ENCODE assay signal across 26 cellular contexts in the genomic region with DNA sequence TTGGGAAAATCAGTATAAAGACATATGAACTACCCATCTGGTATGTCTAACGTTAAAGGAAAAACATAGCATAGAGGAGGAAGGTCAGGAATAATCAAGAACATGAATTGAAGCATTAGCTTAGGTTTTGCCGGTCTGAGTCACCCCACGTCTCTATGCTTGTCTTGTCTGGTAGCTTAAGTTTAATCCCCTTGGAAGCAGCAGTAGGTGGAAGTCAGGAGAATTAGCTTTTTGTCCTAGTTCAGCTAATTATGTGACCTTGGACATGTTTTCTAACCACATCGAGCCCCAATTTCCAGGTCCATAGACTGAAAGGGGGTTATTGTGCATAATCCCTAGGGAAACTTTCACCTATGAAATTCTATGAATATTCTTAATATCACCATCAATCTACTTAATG.
DNase-seq lines count a peak whose midpoint lies in the region; ATAC-seq and TF ChIP-seq lines count a peak whose summit lies in the region.
"Had no signal": no experiment of that assay in that cellular context is flagged by ENCODE, and none has a peak within 500 bp of the region (broad histone marks: within the 10 kb centered on the region; RNA-seq: fewer than 3 reads in every experiment).

No MANE protein-coding gene starts in this region.

- H3K18ac ChIP-seq in mesendoderm (ENCODE audit: low read length), result no peak overlapping the region

- peaks cover 2% of the 10 kb centered on the region for H3K4me1 ChIP-seq in mesendoderm (ENCODE audit: control insufficient read depth, low read depth, low read length)
- peaks cover 0 to 22% of the 10 kb centered on the region in 2 experiments; a peak in 2 of 4 replicates for H3K4me1 ChIP-seq in SK-N-SH (ENCODE audit: control insufficient read depth in 1 of 2, insufficient read depth in 2 of 2, low read depth in 1 of 2, low read length in 1 of 2)
- no peaks in the 10 kb centered on the region for H3K4me1 ChIP-seq in A673 (ENCODE audit: insufficient read depth, low read length, poor library complexity, severe bottlenecking)
- H3K4me1 ChIP-seq: BLaER1, Caco-2 had no signal

- H3K79me2 ChIP-seq in mesendoderm (ENCODE audit: control insufficient read depth, insufficient read depth, low read length) (no peaks in the 10 kb centered on the region), SK-N-SH (ENCODE audit: insufficient read depth) (no peaks in the 10 kb centered on the region)

- H3K9me2 ChIP-seq in SK-N-SH, result no peaks in the 10 kb centered on the region

- ATAC-seq in GM19023 (IDR thresholded peaks at IDR 0.05; ENCODE audit: unreplicated experiment), result no peak
- ATAC-seq: GM12878, HepG2 had no signal

- H3K27me3 ChIP-seq in mesendoderm (ENCODE audit: insufficient read depth, low read length, poor library complexity) (no peaks in the 10 kb centered on the region), SK-N-SH (ENCODE audit: insufficient read depth) (no peaks in the 10 kb centered on the region), A673 (replicated peaks; ENCODE audit: insufficient read depth, low read depth, low read length, poor library complexity) (no peaks in the 10 kb centered on the region)
- H3K27me3 ChIP-seq: BLaER1 had no signal

- no peak overlapping the region for H4K8ac ChIP-seq in mesendoderm (ENCODE audit: low read depth, low read length)

- no peaks in the 10 kb centered on the region for H3K36me3 ChIP-seq in mesendoderm (ENCODE audit: control insufficient read depth, insufficient read depth, low read length)
- no peaks in the 10 kb centered on the region for H3K36me3 ChIP-seq in SK-N-SH (replicated peaks in 1 of 2; ENCODE audit: control insufficient read depth in 1 of 2, insufficient read depth in 2 of 2, low read length in 1 of 2)
- no peaks in the 10 kb centered on the region for H3K36me3 ChIP-seq in A673 (ENCODE audit: insufficient read depth, low read length, poor library complexity, severe bottlenecking)
- H3K36me3 ChIP-seq: BLaER1 had no signal

- no TSS peak for BruUV-seq in A673 (replicated peaks; lab: Mats Ljungman, UMichigan)

- TF ChIP-seq RAD21 in SK-N-SH (IDR thresholded peaks at IDR 0.05; ENCODE audit: low read length), result no peak

- H3K79me1 ChIP-seq in mesendoderm (ENCODE audit: low read length), result no peaks in the 10 kb centered on the region

- H3K4ac ChIP-seq in mesendoderm (ENCODE audit: low read depth, low read length), result no peak overlapping the region

- H3K4me3 ChIP-seq in mesendoderm (ENCODE audit: low read length) (no peak overlapping the region), SK-N-SH (ENCODE audit: low read depth in 2 of 2, low read length in 1 of 2) (no peak overlapping the region), A673 (ENCODE audit: low read depth, low read length, poor library complexity, severe bottlenecking) (no peak overlapping the region)
- H3K4me3 ChIP-seq: BLaER1, GM12878, GM23248 had no signal

- CTCF ChIA-PET in SK-N-SH (lab: Yijun Ruan, JAX), result interaction anchor here (0.9 to 1.6 kb wide), 4 partner anchors 8 to 129 kb away, joined by 3 to 6 read pairs (median 3); no protein-coding TSS in a partner anchor
- CTCF ChIA-PET in A673 (lab: Charles Lee), result no interaction called here

- H2AFZ ChIP-seq in SK-N-SH (ENCODE audit: low read depth), result no peak overlapping the region
- H2AFZ ChIP-seq: GM23248 had no signal

- DNase-seq in NCI-H82 (lab: John Stamatoyannopoulos, UW) (peak; percentile 88), amniotic stem cell (lab: John Stamatoyannopoulos, UW) (peak; percentile 33), non-pigmented ciliary epithelial cell (ENCODE audit: low read depth) (peak; percentile 32), mesendoderm (no peak), SK-N-SH (no peak), A673 (ENCODE audit: low spot score) (no peak)
- DNase-seq: ACHN; Caco-2; CD4-positive, alpha-beta T cell; DND-41; GM23248; H9; KBM-7; MM.1S; NCI-H1048; NCI-H1436; NCI-H1930; NCI-H510A; NCI-H774; OCI-M1; Right ventricle myocardium superior had no signal

- H4K20me1 ChIP-seq in SK-N-SH (ENCODE audit: insufficient read depth), result no peaks in the 10 kb centered on the region
- H4K20me1 ChIP-seq: BLaER1 had no signal

- H3K27ac ChIP-seq in mesendoderm (ENCODE audit: low read depth, low read length) (no peak overlapping the region), SK-N-SH (ENCODE audit: low read depth in 2 of 2, low read length in 1 of 2) (peak overlapping the region in 1 of 2 experiments; percentile 74; a peak in 2 of 4 replicates), A673 (ENCODE audit: low read depth, low read length, poor library complexity, severe bottlenecking) (no peak overlapping the region)
- H3K27ac ChIP-seq: BLaER1, GM23248, HL-60 had no signal

- H3F3A ChIP-seq in SK-N-SH (replicated peaks; ENCODE audit: insufficient read depth), result no peaks in the 10 kb centered on the region

- H3K4me2 ChIP-seq in mesendoderm (ENCODE audit: low read length), result no peak overlapping the region
- H3K4me2 ChIP-seq in SK-N-SH, result no peak overlapping the region
- H3K4me2 ChIP-seq: BLaER1 had no signal

- POLR2A ChIA-PET in SK-N-SH (lab: Yijun Ruan, JAX), result interaction anchor here (1.2 kb wide), 1 partner anchor 303 kb away, joined by 3 read pairs; no protein-coding TSS in a partner anchor
- POLR2A ChIA-PET in A673 (lab: Charles Lee; ENCODE audit: low non-redundant PET), result interaction anchor here (0.6 kb wide), 1 partner anchor 111 kb away, joined by 3 read pairs; no protein-coding TSS in a partner anchor

- no peaks in the 10 kb centered on the region for H3K9me3 ChIP-seq in SK-N-SH
- H3K9me3 ChIP-seq in A673 (ENCODE audit: low read depth, low read length, poor library complexity, severe bottlenecking), result no peaks in the 10 kb centered on the region
- H3K9me3 ChIP-seq: BLaER1, Caco-2 had no signal

- no peak overlapping the region for H3K9ac ChIP-seq in mesendoderm (ENCODE audit: low read length)
- H3K9ac ChIP-seq in SK-N-SH, result no peak overlapping the region
- H3K9ac ChIP-seq: BLaER1, GM23248 had no signal

- no peak overlapping the region for H2BK15ac ChIP-seq in mesendoderm (replicated peaks; ENCODE audit: low read depth)

- H2AK5ac ChIP-seq in mesendoderm (ENCODE audit: low read length), result no peak overlapping the region

- no peak for TF ChIP-seq CTCF in SK-N-SH (IDR thresholded peaks at IDR 0.05)
- TF ChIP-seq CTCF in A673 (conservative IDR thresholded peaks at IDR 0.05; ENCODE audit: low read depth, low read length), result no peak

- H2BK120ac ChIP-seq in mesendoderm (ENCODE audit: low read depth, low read length), result no peak overlapping the region

- no peak overlapping the region for H3K56ac ChIP-seq in mesendoderm (ENCODE audit: low read length)

- TF ChIP-seq EP300 in SK-N-SH (IDR thresholded peaks at IDR 0.05; ENCODE audit: borderline replicate concordance in 1 of 2, low read depth in 1 of 2, low read length in 1 of 2), result no peak

- no CpG with 5 or more reads among the region's 4 CpGs for WGBS in mesendoderm (ENCODE audit: extremely low coverage, insufficient coverage, low lambda C conversion rate)
- 71% methylated on average over 4 of the region's 4 CpGs for WGBS in SK-N-SH (ENCODE audit: low lambda C conversion rate)

- H4K5ac ChIP-seq in mesendoderm (ENCODE audit: low read length), result no peak overlapping the region

- H2BK5ac ChIP-seq in mesendoderm (ENCODE audit: low read length), result no peak overlapping the region

- H3K23ac ChIP-seq in mesendoderm (ENCODE audit: low read length), result no peak overlapping the region

- intact Hi-C loops in A673 (cut with micrococcal nuclease; ENCODE audit: unreplicated experiment), result loop anchor here (10.0 kb wide), 1 partner anchor 146 kb away; no protein-coding TSS in a partner anchor

TF ChIP-seq in SK-N-SH, 30 proteins besides CTCF, POLR2A, EP300 and RAD21 (continues in another document):
- TF ChIP-seq, protein P1, sequence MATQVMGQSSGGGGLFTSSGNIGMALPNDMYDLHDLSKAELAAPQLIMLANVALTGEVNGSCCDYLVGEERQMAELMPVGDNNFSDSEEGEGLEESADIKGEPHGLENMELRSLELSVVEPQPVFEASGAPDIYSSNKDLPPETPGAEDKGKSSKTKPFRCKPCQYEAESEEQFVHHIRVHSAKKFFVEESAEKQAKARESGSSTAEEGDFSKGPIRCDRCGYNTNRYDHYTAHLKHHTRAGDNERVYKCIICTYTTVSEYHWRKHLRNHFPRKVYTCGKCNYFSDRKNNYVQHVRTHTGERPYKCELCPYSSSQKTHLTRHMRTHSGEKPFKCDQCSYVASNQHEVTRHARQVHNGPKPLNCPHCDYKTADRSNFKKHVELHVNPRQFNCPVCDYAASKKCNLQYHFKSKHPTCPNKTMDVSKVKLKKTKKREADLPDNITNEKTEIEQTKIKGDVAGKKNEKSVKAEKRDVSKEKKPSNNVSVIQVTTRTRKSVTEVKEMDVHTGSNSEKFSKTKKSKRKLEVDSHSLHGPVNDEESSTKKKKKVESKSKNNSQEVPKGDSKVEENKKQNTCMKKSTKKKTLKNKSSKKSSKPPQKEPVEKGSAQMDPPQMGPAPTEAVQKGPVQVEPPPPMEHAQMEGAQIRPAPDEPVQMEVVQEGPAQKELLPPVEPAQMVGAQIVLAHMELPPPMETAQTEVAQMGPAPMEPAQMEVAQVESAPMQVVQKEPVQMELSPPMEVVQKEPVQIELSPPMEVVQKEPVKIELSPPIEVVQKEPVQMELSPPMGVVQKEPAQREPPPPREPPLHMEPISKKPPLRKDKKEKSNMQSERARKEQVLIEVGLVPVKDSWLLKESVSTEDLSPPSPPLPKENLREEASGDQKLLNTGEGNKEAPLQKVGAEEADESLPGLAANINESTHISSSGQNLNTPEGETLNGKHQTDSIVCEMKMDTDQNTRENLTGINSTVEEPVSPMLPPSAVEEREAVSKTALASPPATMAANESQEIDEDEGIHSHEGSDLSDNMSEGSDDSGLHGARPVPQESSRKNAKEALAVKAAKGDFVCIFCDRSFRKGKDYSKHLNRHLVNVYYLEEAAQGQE (IDR thresholded peaks at IDR 0.05; ENCODE audit: low read depth, low read length), result no peak
- TF ChIP-seq SMC3 (IDR thresholded peaks at IDR 0.05; ENCODE audit: low read depth, low read length) (no peak), POLR2AphosphoS5 (IDR thresholded peaks at IDR 0.05; ENCODE audit: low read depth, low read length) (no peak), JUND (IDR thresholded peaks at IDR 0.05) (no peak), RCOR1 (IDR thresholded peaks at IDR 0.05; ENCODE audit: low read length) (no peak), MEF2A (IDR thresholded peaks at IDR 0.05; ENCODE audit: borderline replicate concordance, low read depth) (no peak), YY1 (IDR thresholded peaks at IDR 0.05; ENCODE audit: low read depth) (no peak), RFX5 (IDR thresholded peaks at IDR 0.05; ENCODE audit: low read length) (no peak), MXI1 (IDR thresholded peaks at IDR 0.05; ENCODE audit: low read depth, low read length) (no peak)
- TF ChIP-seq, protein P2, sequence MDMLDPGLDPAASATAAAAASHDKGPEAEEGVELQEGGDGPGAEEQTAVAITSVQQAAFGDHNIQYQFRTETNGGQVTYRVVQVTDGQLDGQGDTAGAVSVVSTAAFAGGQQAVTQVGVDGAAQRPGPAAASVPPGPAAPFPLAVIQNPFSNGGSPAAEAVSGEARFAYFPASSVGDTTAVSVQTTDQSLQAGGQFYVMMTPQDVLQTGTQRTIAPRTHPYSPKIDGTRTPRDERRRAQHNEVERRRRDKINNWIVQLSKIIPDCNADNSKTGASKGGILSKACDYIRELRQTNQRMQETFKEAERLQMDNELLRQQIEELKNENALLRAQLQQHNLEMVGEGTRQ (IDR thresholded peaks at IDR 0.05; ENCODE audit: borderline replicate concordance, low read depth, low read length), result no peak

Comparison
In these comparisons a context has a peak if more than half of its experiments do, and no peak if none do; other contexts are left out.
1. DNase-seq: peak in NCI-H82 (single experiment), amniotic stem cell (single experiment) and non-pigmented ciliary epithelial cell (single experiment); none in mesendoderm (single experiment), SK-N-SH (single experiment) and A673 (single experiment).